16 cellular contexts compared by ENCODE assay signal in genomic region chr7:133489906-133490305, GRCh38.
DNase-seq lines count a peak whose midpoint lies in the region; TF ChIP-seq lines count a peak whose summit lies in the region.
"Had no signal": no experiment of that assay in that cellular context is flagged by ENCODE, and none has a peak within 500 bp of the region (broad histone marks: within the 10 kb centered on the region; RNA-seq: fewer than 3 reads in every experiment).

No MANE protein-coding gene starts in this region.

- no peaks in the 10 kb centered on the region for H3K9me3 Mint-ChIP-seq in activated T-cell treated with anti-CD3 and anti-CD28 coated beads, Interleukin-2, amount 50 U/mL, for 24 hours
- peaks cover 4% of the 10 kb centered on the region for H3K9me3 Mint-ChIP-seq in activated T-helper 1 cell treated with anti-CD3 and anti-CD28 coated beads, Interleukin-12 subunit alpha, Interleukin-12 subunit beta, Interleukin-2, Interleukin-4 antibody, amounts not matched to agents 30 ng/mL and 10 ng/mL and 1 ng/mL, durations not matched to agents 14 hours and 24 hours and 36 hours
- H3K9me3 Mint-ChIP-seq: CD4-positive, alpha-beta T cell had no signal

- H3K36me3 Mint-ChIP-seq in activated T-cell treated with anti-CD3 and anti-CD28 coated beads, Interleukin-2, amount 50 U/mL, for 24 hours (ENCODE audit: low read depth) = peaks cover 38% of the 10 kb centered on the region
- peaks cover 4% of the 10 kb centered on the region for H3K36me3 Mint-ChIP-seq in activated T-helper 1 cell treated with anti-CD3 and anti-CD28 coated beads, Interleukin-12 subunit alpha, Interleukin-12 subunit beta, Interleukin-2, Interleukin-4 antibody, amounts not matched to agents 30 ng/mL and 10 ng/mL and 1 ng/mL, durations not matched to agents 14 hours and 24 hours and 36 hours (ENCODE audit: low read depth)

- H3K4me1 Mint-ChIP-seq in activated T-cell treated with anti-CD3 and anti-CD28 coated beads, Interleukin-2, amount 50 U/mL, for 24 hours (ENCODE audit: low read depth) = peaks cover 29% of the 10 kb centered on the region
- H3K4me1 Mint-ChIP-seq in activated T-helper 1 cell treated with anti-CD3 and anti-CD28 coated beads, Interleukin-12 subunit alpha, Interleukin-12 subunit beta, Interleukin-2, Interleukin-4 antibody, amounts not matched to agents 30 ng/mL and 10 ng/mL and 1 ng/mL, durations not matched to agents 14 hours and 24 hours and 36 hours (ENCODE audit: low read depth) = peaks cover 22% of the 10 kb centered on the region

- no peaks in the 10 kb centered on the region for H3K4me1 ChIP-seq in BE2C

- no peaks in the 10 kb centered on the region for H3K9me3 ChIP-seq in BE2C
- H3K9me3 ChIP-seq: Caco-2 had no signal

- H3K4me3 Mint-ChIP-seq in activated T-cell treated with anti-CD3 and anti-CD28 coated beads, Interleukin-2, amount 50 U/mL, for 24 hours = no peak overlapping the region
- no peak overlapping the region for H3K4me3 Mint-ChIP-seq in activated T-helper 1 cell treated with anti-CD3 and anti-CD28 coated beads, Interleukin-12 subunit alpha, Interleukin-12 subunit beta, Interleukin-2, Interleukin-4 antibody, amounts not matched to agents 30 ng/mL and 10 ng/mL and 1 ng/mL, durations not matched to agents 14 hours and 24 hours and 36 hours
- H3K4me3 Mint-ChIP-seq: CD4-positive, alpha-beta T cell had no signal

- intact Hi-C loops in activated T-helper 1 cell treated with anti-CD3 and anti-CD28 coated beads, Interleukin-12 subunit alpha, Interleukin-12 subunit beta, Interleukin-2, Interleukin-4 antibody, amounts not matched to agents 30 ng/mL and 10 ng/mL and 1 ng/mL, durations not matched to agents 14 hours and 24 hours and 36 hours (cut with micrococcal nuclease) = no loop called here

- H3K36me3 ChIP-seq in H7 (replicated peaks; ENCODE audit: control insufficient read depth, insufficient read depth, low read length) (no peaks in the 10 kb centered on the region), BE2C (no peaks in the 10 kb centered on the region)

- H3K27me3 Mint-ChIP-seq in activated T-cell treated with anti-CD3 and anti-CD28 coated beads, Interleukin-2, amount 50 U/mL, for 24 hours = no peaks in the 10 kb centered on the region
- no peaks in the 10 kb centered on the region for H3K27me3 Mint-ChIP-seq in activated T-helper 1 cell treated with anti-CD3 and anti-CD28 coated beads, Interleukin-12 subunit alpha, Interleukin-12 subunit beta, Interleukin-2, Interleukin-4 antibody, amounts not matched to agents 30 ng/mL and 10 ng/mL and 1 ng/mL, durations not matched to agents 14 hours and 24 hours and 36 hours (ENCODE audit: insufficient read depth)
- H3K27me3 Mint-ChIP-seq: CD4-positive, alpha-beta T cell had no signal

- TF ChIP-seq CTCF in BE2C (IDR thresholded peaks at IDR 0.05; ENCODE audit: low read depth, low read length) = no peak

- DNase-seq in activated T-cell treated with anti-CD3 and anti-CD28 coated beads, Interleukin-2, amount 50 U/mL, for 24 hours = no peak
- no peak for DNase-seq in activated T-cell treated with anti-CD3 and anti-CD28 coated beads, Interleukin-2, amount 50 U/mL, for 48 hours
- no peak for DNase-seq in activated T-helper 1 cell treated with anti-CD3 and anti-CD28 coated beads, Interleukin-12 subunit alpha, Interleukin-12 subunit beta, Interleukin-2, Interleukin-4 antibody, amounts not matched to agents 30 ng/mL and 10 ng/mL and 1 ng/mL, durations not matched to agents 14 hours and 24 hours and 36 hours (ENCODE audit: low spot score)
- DNase-seq in kidney tubule cell (ENCODE audit: low spot score) = peak; percentile 42
- DNase-seq in H7 = no peak
- no peak for DNase-seq in BE2C
- no peak for DNase-seq in iPS-NIHi7 (ENCODE audit: extremely low spot score)
- DNase-seq: Caco-2; CD4-positive, alpha-beta T cell; DMS153; NCI-H1105 treated with DMSO at 0.1 percent for 48 hours; NCI-H1694; NCI-H2081 treated with DMSO at 0.1 percent for 48 hours; NCI-H446 treated with DMSO at 0.1 percent for 48 hours; NCI-H69 had no signal

- peak overlapping the region; percentile 23 for H3K27ac Mint-ChIP-seq in activated T-cell treated with anti-CD3 and anti-CD28 coated beads, Interleukin-2, amount 50 U/mL, for 24 hours
- H3K27ac Mint-ChIP-seq in activated T-helper 1 cell treated with anti-CD3 and anti-CD28 coated beads, Interleukin-12 subunit alpha, Interleukin-12 subunit beta, Interleukin-2, Interleukin-4 antibody, amounts not matched to agents 30 ng/mL and 10 ng/mL and 1 ng/mL, durations not matched to agents 14 hours and 24 hours and 36 hours = peak overlapping the region; percentile 24
- H3K27ac Mint-ChIP-seq: CD4-positive, alpha-beta T cell had no signal

- H3K4me3 ChIP-seq in H7 (ENCODE audit: insufficient read depth, low read depth, low read length) (no peak overlapping the region), BE2C (ENCODE audit: low read depth, low read length) (no peak overlapping the region)
- H3K4me3 ChIP-seq: K562 had no signal

- no peaks in the 10 kb centered on the region for H3K27me3 ChIP-seq in H7 (ENCODE audit: control insufficient read depth, insufficient read depth, low read length)
- H3K27me3 ChIP-seq in BE2C = no peaks in the 10 kb centered on the region
